ENCODE assay signal across 27 cellular contexts in the genomic region with DNA sequence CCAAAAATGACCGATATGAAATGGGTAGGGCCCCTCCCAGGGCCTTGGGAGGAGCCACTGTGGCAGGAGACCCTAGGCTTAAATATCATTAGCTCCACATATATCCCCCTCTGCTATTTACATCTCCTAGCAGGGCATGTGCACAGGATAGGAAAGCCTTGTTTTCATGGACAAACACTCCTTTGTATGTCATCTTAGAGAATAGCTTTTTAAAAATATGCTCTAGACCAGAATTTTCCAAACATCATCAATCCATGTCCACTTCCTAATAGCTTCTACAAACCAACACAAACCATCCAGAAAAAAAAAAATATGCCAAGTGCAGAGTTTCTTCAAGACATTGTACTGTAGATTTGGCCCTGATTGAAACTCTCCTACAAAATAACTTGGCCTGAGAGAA. TPM values are rescaled to one million over a fixed set of nuclear protein-coding genes. Genes with fewer than 3 reads are reported as not detected.
"Had no signal": no experiment of that assay in that cellular context is flagged by ENCODE, and none has a peak within 500 bp of the region (broad histone marks: within the 10 kb centered on the region; RNA-seq: fewer than 3 reads in every experiment).

No MANE protein-coding gene starts in this region.

- H3K27ac ChIP-seq: coronary artery, dorsolateral prefrontal cortex, esophagus squamous epithelium, gastroesophageal sphincter, heart right ventricle, left lung, lower lobe of right lung had no signal

- H3K4me1 ChIP-seq: left lung, lower lobe of right lung had no signal

- H3K4me3 ChIP-seq: coronary artery, dorsolateral prefrontal cortex, esophagus squamous epithelium, gastroesophageal sphincter, heart right ventricle, left lung, lower lobe of right lung had no signal

- H3K27me3 ChIP-seq: esophagus squamous epithelium, gastroesophageal sphincter, heart right ventricle, left lung had no signal

- DNase-seq: dermis blood vessel endothelial cell; dorsolateral prefrontal cortex; effector CD4-positive, alpha-beta T cell; effector memory CD4-positive, alpha-beta T cell; esophagus squamous epithelium; foreskin fibroblast; glutamatergic neuron; head of caudate nucleus; heart right ventricle; hippocampal formation; left cardiac atrium; left lung; left ventricle myocardium superior; lower lobe of right lung; mesenchymal stem cell had no signal

- H3K36me3 ChIP-seq: gastroesophageal sphincter, heart right ventricle, left lung, lower lobe of right lung had no signal

- ATAC-seq: gastroesophageal sphincter, heart right ventricle, left cardiac atrium, left lung, left ventricle myocardium superior, lower lobe of right lung had no signal

- H3K9me3 ChIP-seq: esophagus squamous epithelium, gastroesophageal sphincter, heart right ventricle, left lung, lower lobe of right lung had no signal

RNA-seq across cellular contexts. Expression of a gene that starts 10.8 kb away (rescaled TPM):
- total RNA-seq: dermis blood vessel endothelial cell, endothelial cell of umbilical vein, epithelial cell of proximal tubule, frontal cortex, glomerular endothelial cell, heart right ventricle, kidney epithelial cell, left cardiac atrium, left lung, left ventricle myocardium superior, lower lobe of right lung, lung microvascular endothelial cell, mesenteric fat pad, mesothelial cell of epicardium, mononuclear cell, mucosa of gallbladder had no signal
- polyA plus RNA-seq: endothelial cell of umbilical vein had no signal
